In the genomic region with DNA sequence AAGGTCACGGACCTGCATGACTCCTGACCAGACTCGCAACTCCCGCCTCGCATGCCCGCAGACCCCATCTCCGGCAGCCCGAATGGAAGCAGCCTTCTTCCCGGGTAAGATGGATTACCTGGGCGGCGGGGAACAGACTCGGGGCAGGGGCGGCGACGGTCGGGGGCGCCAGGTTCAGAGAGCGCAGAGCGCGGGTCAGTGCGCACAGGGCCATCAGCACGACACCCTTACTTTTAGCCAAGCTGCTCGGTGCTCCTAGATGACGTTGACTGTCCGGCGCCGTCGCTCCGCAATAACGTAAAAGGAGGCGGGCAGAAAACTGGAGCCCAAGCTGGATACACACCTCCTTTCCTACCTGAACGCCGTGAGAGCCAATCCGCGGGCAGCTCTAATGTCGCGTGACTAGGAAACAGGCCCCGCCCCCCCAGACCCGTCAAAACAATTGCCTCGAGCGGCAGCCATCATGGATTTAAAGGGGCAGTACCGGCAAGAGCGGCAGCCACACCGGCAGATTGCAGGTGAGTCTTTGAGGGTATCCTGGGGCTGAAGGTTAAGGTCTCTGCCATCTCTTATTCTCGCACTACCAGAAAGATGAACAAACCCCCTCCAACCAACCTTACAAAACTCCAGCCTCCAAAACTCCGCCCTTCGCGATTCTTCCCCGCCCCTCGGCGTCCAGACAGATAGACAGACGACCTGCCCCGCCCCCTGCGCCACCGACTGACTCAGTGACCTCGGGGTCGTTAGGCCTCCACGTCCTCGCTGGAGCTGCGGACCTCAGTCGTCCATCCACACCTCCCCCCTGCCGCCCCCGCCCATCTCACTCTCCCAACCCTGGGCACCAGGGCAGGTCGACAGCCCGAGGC, we compare ENCODE assay signal across 8 cellular contexts. TPM values are rescaled to one million over a fixed set of nuclear protein-coding genes. Genes with fewer than 3 reads are reported as not detected.
DNase-seq lines count a peak whose midpoint lies in the region; ATAC-seq, FAIRE-seq and TF ChIP-seq lines count a peak whose summit lies in the region.

A gene (plus strand): TSS at position 464 of the 866 bp plus-strand sequence. CDS start 1,705 bp downstream, outside the sequence.
A gene (minus strand): TSS at position 267 of the 866 bp plus-strand sequence. CDS start 53 bp downstream, at position 214.

- no peak for FAIRE-seq in D721Med (lab: Jason Lieb, UNC)

- peak within 1 kb of the TSS; percentile 97 for H3K4me2 ChIP-seq in OCI-LY7 (ENCODE audit: low read length)

- peak within 1 kb of the TSS; percentile 95 for H3K4me3 ChIP-seq in OCI-LY7 (ENCODE audit: low read depth, low read length, poor library complexity, severe bottlenecking)
- peak within 1 kb of the TSS; percentile 95 for H3K4me3 ChIP-seq in epithelial cell of esophagus (ENCODE audit: low read length)
- H3K4me3 ChIP-seq in mononuclear cell (ENCODE audit: low read length) = peak within 1 kb of the TSS; percentile 73

- H4K20me1 ChIP-seq in OCI-LY7 (ENCODE audit: insufficient read depth, low read length) = no peaks in the 10 kb centered on the region

- H3K36me3 ChIP-seq in OCI-LY7 (ENCODE audit: insufficient read depth, low read length) = peaks cover 11% of the 10 kb centered on the region

- H3K4me1 ChIP-seq in OCI-LY7 (ENCODE audit: insufficient read depth, low read length, poor library complexity, severe bottlenecking) = peaks cover 18% of the 10 kb centered on the region
- H3K4me1 ChIP-seq in mononuclear cell (ENCODE audit: insufficient read depth, low read length) = peaks cover 20% of the 10 kb centered on the region

- no peak for TF ChIP-seq CTCF in D721Med (IDR thresholded peaks at IDR 0.05; ENCODE audit: insufficient read depth, missing control alignments)
- no peak for TF ChIP-seq CTCF in OCI-LY7 (conservative IDR thresholded peaks at IDR 0.05; ENCODE audit: low read length)
- TF ChIP-seq CTCF in epithelial cell of esophagus (IDR thresholded peaks at IDR 0.05; ENCODE audit: insufficient read depth, low read depth, low read length, missing control alignments) = no peak

- peak; percentile 76 for ATAC-seq in GM21526 (IDR thresholded peaks at IDR 0.05; ENCODE audit: low FRiP score, unreplicated experiment)

- CTCF ChIA-PET in OCI-LY7 (lab: Charles Lee; ENCODE audit: unreplicated experiment) = interaction anchor here (0.9 to 1.2 kb wide), 3 partner anchors 12 to 165 kb away, joined by 3 to 4 read pairs (median 3); no protein-coding TSS in a partner anchor

- H3K9me2 ChIP-seq in OCI-LY7 (ENCODE audit: insufficient read depth, low read length) = no peaks in the 10 kb centered on the region

- no peaks in the 10 kb centered on the region for H3K27me3 ChIP-seq in mononuclear cell (ENCODE audit: insufficient read depth, low read length)

- POLR2A ChIA-PET in OCI-LY7 (lab: Charles Lee) = interaction anchor here (0.6 to 2.2 kb wide), 15 partner anchors 9 to 920 kb away, joined by 3 to 7 read pairs (median 4); a partner anchor contains a TSS

- BruUV-seq in OCI-LY7 (replicated peaks; lab: Mats Ljungman, UMichigan) = no TSS peak

- peaks cover 17% of the 10 kb centered on the region for H3K79me2 ChIP-seq in OCI-LY7 (ENCODE audit: insufficient read depth, low read depth, low read length)

- intact Hi-C loops in OCI-LY7 (cut with micrococcal nuclease; ENCODE audit: unreplicated experiment) = no loop called here

- H2AFZ ChIP-seq in OCI-LY7 (ENCODE audit: low read length) = peak within 1 kb of the TSS; percentile 87

- H3K9me3 ChIP-seq in OCI-LY7 (ENCODE audit: low read length) = no peaks in the 10 kb centered on the region
- H3K9me3 ChIP-seq in mononuclear cell (ENCODE audit: low read depth, low read length) = no peaks in the 10 kb centered on the region

- peak within 1 kb of the TSS; percentile 23 for H3K27ac ChIP-seq in OCI-LY7 (ENCODE audit: low read depth, low read length, poor library complexity, severe bottlenecking)

- DNase-seq in D721Med (ENCODE audit: insufficient read length, low spot score) = peak; percentile 99
- DNase-seq in HuH-7.5 (ENCODE audit: low spot score) = peak; percentile 97
- DNase-seq in OCI-LY7 (ENCODE audit: low spot score) = peak; percentile 99
- peak; percentile 96 for DNase-seq in activated T-cell treated with anti-CD3 and anti-CD28 coated beads for 4 hours
- peak; percentile 99 for DNase-seq in epithelial cell of esophagus (ENCODE audit: low read depth)
- DNase-seq in stimulated activated CD8-positive, alpha-beta memory T cell treated with anti-CD3 and anti-CD28 coated beads, Interleukin-4, amount 100 ng/mL, for 1 hour (ENCODE audit: low read depth in 2 of 2, low spot score in 1 of 2) = peak; percentile 94 to 95

RNA-seq across cellular contexts. Expression of the first gene that starts in this region (rescaled TPM):
- 15.0 and 16.4 TPM in 2 replicates for total RNA-seq in OCI-LY7 (2014; rRNA removed; shearing (Covaris generic))
- total RNA-seq in OCI-LY7 (2022) (22.5 and 25.2 TPM in 2 replicates), mononuclear cell (9.6 TPM)

RNA-seq across cellular contexts. Expression of the second gene that starts in this region (rescaled TPM):
- total RNA-seq in OCI-LY7 (2014; rRNA removed; shearing (Covaris generic)) = 25.8 and 31.8 TPM in 2 replicates
- total RNA-seq in OCI-LY7 (2022) (76.9 and 81.7 TPM in 2 replicates), mononuclear cell (5.7 TPM)

Comparison
In these comparisons a context has a peak if more than half of its experiments do, and no peak if none do; other contexts are left out.
1. Peak in every context shown above with its lines: DNase-seq, ATAC-seq, H3K4me3 ChIP-seq and H3K27ac ChIP-seq.